6 cellular contexts compared by ENCODE assay signal in genomic region chr11:65569164-65569972, GRCh38. TPM values are rescaled to one million over a fixed set of nuclear protein-coding genes. Genes with fewer than 3 reads are reported as not detected.
DNase-seq lines count a peak whose midpoint lies in the region; ATAC-seq and TF ChIP-seq lines count a peak whose summit lies in the region.

No MANE protein-coding gene starts in this region.

- H3K36me3 ChIP-seq in SJCRH30 (no peaks in the 10 kb centered on the region), hepatocyte (replicated peaks; ENCODE audit: insufficient read depth, low read depth) (no peaks in the 10 kb centered on the region), vagina (no peaks in the 10 kb centered on the region)

- peak; percentile 9 for ATAC-seq in GM19397 (IDR thresholded peaks at IDR 0.05; ENCODE audit: unreplicated experiment)

- H3K4me2 ChIP-seq in hepatocyte, result peak overlapping the region; percentile 91

- peaks cover 14% of the 10 kb centered on the region for H4K20me1 ChIP-seq in hepatocyte (ENCODE audit: insufficient read depth, poor library complexity, severe bottlenecking)

- peak overlapping the region; percentile 10; the same call in 1 of the 2 replicates for H3K27ac ChIP-seq in SJCRH30
- peak overlapping the region; percentile 84 for H3K27ac ChIP-seq in hepatocyte
- H3K27ac ChIP-seq in vagina, result peak overlapping the region; percentile 93

- 16% methylated on average over 28 of the region's 28 CpGs for WGBS in hepatocyte (ENCODE audit: low lambda C conversion rate, missing lambda C conversion rate)

- H3K9me3 ChIP-seq in SJCRH30 (replicated peaks), result no peaks in the 10 kb centered on the region
- H3K9me3 ChIP-seq in hepatocyte (ENCODE audit: low read depth), result no peaks in the 10 kb centered on the region
- H3K9me3 ChIP-seq in vagina, result no peaks in the 10 kb centered on the region

- H2AFZ ChIP-seq in hepatocyte, result peak overlapping the region; percentile 49

- intact Hi-C loops in vagina (cut with DNase I), result no loop called here

- H3K4me3 ChIP-seq in SJCRH30 (peak overlapping the region; percentile 88), hepatocyte (peak overlapping the region; percentile 53), vagina (peak overlapping the region; percentile 81 to 98)

- H3K79me2 ChIP-seq in hepatocyte, result peaks cover 59% of the 10 kb centered on the region

- no peak for DNase-seq in SJCRH30
- no peak for DNase-seq in hepatocyte (ENCODE audit: low spot score)
- DNase-seq in vagina (ENCODE audit: extremely low spot score in 2 of 2), result no peak
- no peak for DNase-seq in GM19238 (ENCODE audit: insufficient read length, low spot score)
- no peak for DNase-seq in cortex of kidney (lab: John Stamatoyannopoulos, UW)

- H3K4me1 ChIP-seq in SJCRH30 (peaks cover 17% of the 10 kb centered on the region), hepatocyte (ENCODE audit: insufficient read depth) (peaks cover 37% of the 10 kb centered on the region), vagina (peaks cover 69% of the 10 kb centered on the region)

- no peaks in the 10 kb centered on the region for H3K9me2 ChIP-seq in hepatocyte (replicated peaks; ENCODE audit: insufficient read depth)

- H3K27me3 ChIP-seq in SJCRH30 (no peaks in the 10 kb centered on the region), hepatocyte (no peaks in the 10 kb centered on the region), vagina (no peaks in the 10 kb centered on the region)

- TF ChIP-seq CTCF in hepatocyte (IDR thresholded peaks at IDR 0.05; ENCODE audit: poor library complexity), result no peak
- TF ChIP-seq CTCF in vagina (IDR thresholded peaks at IDR 0.05), result no peak

- TF ChIP-seq POLR2A in vagina (IDR thresholded peaks at IDR 0.05), result no peak

RNA-seq across cellular contexts. Expression of gene ZNRD2, which starts 0.9 kb away (rescaled TPM):
- total RNA-seq in SJCRH30 (2014; rRNA removed; shearing (Covaris generic)), result 30.6 and 32.6 TPM in 2 replicates
- 20.5 and 20.8 TPM in 2 replicates for total RNA-seq in hepatocyte
- polyA plus RNA-seq in hepatocyte, result 52.4 and 57.3 TPM in 2 replicates
- total RNA-seq in vagina, result 68.5 TPM

RNA-seq across cellular contexts. Expression of gene FAM89B, which starts 3.0 kb away (rescaled TPM):
- total RNA-seq in SJCRH30 (2014; rRNA removed; shearing (Covaris generic)), result 18.3 and 21.5 TPM in 2 replicates
- total RNA-seq in hepatocyte (28.5 and 34.1 TPM in 2 replicates), vagina (62.4 TPM)
- 105 and 112 TPM in 2 replicates for polyA plus RNA-seq in hepatocyte

RNA-seq across cellular contexts. Expression of gene EHBP1L1, which starts 6.5 kb away (rescaled TPM):
- total RNA-seq in SJCRH30 (2014; rRNA removed; shearing (Covaris generic)), result 16.8 and 18.5 TPM in 2 replicates
- total RNA-seq in hepatocyte (8.4 and 20.9 TPM in 2 replicates), vagina (123 TPM)
- 12.5 and 18.1 TPM in 2 replicates for polyA plus RNA-seq in hepatocyte

RNA-seq across cellular contexts. Expression of gene LTBP3, which starts 11.2 kb away (rescaled TPM):
- total RNA-seq in SJCRH30 (2014; rRNA removed; shearing (Covaris generic)), result 13.2 and 17.2 TPM in 2 replicates
- 46.0 and 53.7 TPM in 2 replicates for total RNA-seq in hepatocyte
- polyA plus RNA-seq in hepatocyte, result 85.3 and 101 TPM in 2 replicates
- 246 TPM for total RNA-seq in vagina

RNA-seq across cellular contexts. Expression of gene KCNK7, which starts 26.2 kb away (rescaled TPM):
- total RNA-seq in SJCRH30 (2014; rRNA removed; shearing (Covaris generic)), result 0.28 TPM in 1 of 2 replicates, not detected in the other
- total RNA-seq in hepatocyte (not detected in 2 replicates), vagina (12.0 TPM)
- polyA plus RNA-seq in hepatocyte, result 0.37 TPM in 1 of 2 replicates, not detected in the other

Comparison
In these comparisons a context has a peak if more than half of its experiments do, and no peak if none do; other contexts are left out.
1. H3K27ac ChIP-seq: peak in every context shown above with its lines; median percentile 93 in vagina; 84 in hepatocyte; 10 in SJCRH30.